In genomic region chr11:120756931-120757330, GRCh38 we compare ENCODE assay signal across 20 cellular contexts.
DNase-seq lines count a peak whose midpoint lies in the region; ATAC-seq and TF ChIP-seq lines count a peak whose summit lies in the region.
"Had no signal": no experiment of that assay in that cellular context is flagged by ENCODE, and none has a peak within 500 bp of the region (broad histone marks: within the 10 kb centered on the region; RNA-seq: fewer than 3 reads in every experiment).

No MANE protein-coding gene starts in this region.

- H3K4me3 Mint-ChIP-seq in natural killer cell, result no peak overlapping the region
- H3K4me3 Mint-ChIP-seq: activated CD8-positive, alpha-beta T cell treated with anti-CD3 and anti-CD28 coated beads for 36 hours; CD4-positive, alpha-beta T cell; type B pancreatic cell had no signal

- peak; percentile 3 for TF ChIP-seq CTCF in GM12873 (IDR thresholded peaks at IDR 0.05; ENCODE audit: insufficient read depth, low read depth, low read length, missing control alignments)
- no peak for TF ChIP-seq CTCF in natural killer cell (IDR thresholded peaks at IDR 0.05)

- intact Hi-C loops in natural killer cell (cut with micrococcal nuclease), result no loop called here

- ATAC-seq in natural killer cell (peak; percentile 38 to 61 (median 48)), HG03045 (IDR thresholded peaks at IDR 0.05; ENCODE audit: unreplicated experiment) (no peak)
- ATAC-seq: activated CD8-positive, alpha-beta T cell treated with anti-CD3 and anti-CD28 coated beads for 36 hours; gastroesophageal sphincter had no signal

- H3K36me3 Mint-ChIP-seq in natural killer cell, result no peaks in the 10 kb centered on the region
- H3K36me3 Mint-ChIP-seq: type B pancreatic cell had no signal

- no peaks in the 10 kb centered on the region for H3K27me3 Mint-ChIP-seq in natural killer cell (ENCODE audit: low read depth in 2 of 2)

- H3K9me3 Mint-ChIP-seq in natural killer cell, result no peaks in the 10 kb centered on the region
- H3K9me3 Mint-ChIP-seq: activated CD8-positive, alpha-beta T cell treated with anti-CD3 and anti-CD28 coated beads for 36 hours; CD4-positive, alpha-beta T cell; type B pancreatic cell had no signal

- H3K4me1 Mint-ChIP-seq in natural killer cell, result peaks cover 0 to 39% of the 10 kb centered on the region in 2 donors

- DNase-seq in LoVo (ENCODE audit: low spot score) (peak; percentile 19), dermis blood vessel endothelial cell (peak; percentile 17), natural killer cell (no peak), midbrain (lab: John Stamatoyannopoulos, UW) (no peak), NCI-H748 (lab: John Stamatoyannopoulos, UW; ENCODE audit: unreplicated experiment) (no peak), amniotic stem cell (lab: John Stamatoyannopoulos, UW) (no peak)
- DNase-seq: activated CD4-positive, CD25-positive, alpha-beta regulatory T cell treated with anti-CD3 and anti-CD28 coated beads, Interleukin-2, amount 50 U/mL, for 72 hours; activated CD8-positive, alpha-beta T cell treated with anti-CD3 and anti-CD28 coated beads for 36 hours; activated gamma-delta T cell treated with Interleukin-2 at 50 U/mL for 16 hours; brain microvascular endothelial cell; CD4-positive, alpha-beta T cell; effector CD8-positive, alpha-beta T cell; esophagus squamous epithelium; NCI-H2029; stimulated activated CD4-positive, alpha-beta T cell treated with anti-CD3 and anti-CD28 coated beads, Interleukin-4, amount 100 ng/mL, for 4 hours; stomach had no signal

- H3K27ac Mint-ChIP-seq in natural killer cell, result peak overlapping the region in 1 of 2 donors; percentile 39
- H3K27ac Mint-ChIP-seq: activated CD8-positive, alpha-beta T cell treated with anti-CD3 and anti-CD28 coated beads for 36 hours; CD4-positive, alpha-beta T cell; type B pancreatic cell had no signal

Comparison
In these comparisons a context has a peak if more than half of its experiments do, and no peak if none do; other contexts are left out.
1. DNase-seq: peak in LoVo (single experiment) and dermis blood vessel endothelial cell (single experiment); none in natural killer cell (single experiment), midbrain (single experiment), NCI-H748 (single experiment) and amniotic stem cell (single experiment).